ENCODE assay signal across 2 cellular contexts in the genomic region with DNA sequence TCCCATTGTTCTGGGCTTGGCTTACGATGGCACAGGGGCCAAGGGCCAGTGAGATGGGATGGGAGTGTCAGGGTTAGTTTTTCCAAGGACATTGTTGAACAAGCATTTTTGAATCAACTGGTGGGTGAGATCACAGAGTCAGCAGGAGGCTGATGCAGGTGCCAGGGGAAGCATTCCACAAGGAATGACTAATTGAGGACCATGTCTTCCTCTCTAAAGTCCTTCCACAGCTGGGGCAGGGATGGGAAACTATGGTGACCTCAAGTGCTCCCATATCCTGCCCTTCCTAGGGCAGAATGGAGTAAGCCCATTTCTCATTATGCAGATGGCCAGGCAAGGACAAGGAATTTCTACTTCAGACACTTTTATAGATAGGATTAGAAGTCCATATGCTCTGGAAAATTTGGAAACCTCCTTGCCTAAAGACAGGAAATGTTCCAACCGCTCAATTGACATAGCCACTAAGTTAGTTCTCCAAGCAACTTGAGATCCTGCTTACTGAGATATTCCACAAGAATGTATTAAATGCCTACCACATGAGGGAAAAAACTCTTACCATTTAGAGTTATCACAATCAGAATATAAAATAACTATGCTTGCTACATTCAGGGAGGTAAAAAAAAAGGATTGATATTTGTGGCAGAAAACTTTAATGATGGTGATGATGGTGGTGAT.
TF ChIP-seq lines count a peak whose summit lies in the region.

No MANE protein-coding gene starts in this region.

TF ChIP-seq in liver, 16 proteins besides CTCF, POLR2A, EP300 and RAD21:
- peak; percentile 23 for TF ChIP-seq NR2F2 (IDR thresholded peaks at IDR 0.05)
- TF ChIP-seq, protein P1, sequence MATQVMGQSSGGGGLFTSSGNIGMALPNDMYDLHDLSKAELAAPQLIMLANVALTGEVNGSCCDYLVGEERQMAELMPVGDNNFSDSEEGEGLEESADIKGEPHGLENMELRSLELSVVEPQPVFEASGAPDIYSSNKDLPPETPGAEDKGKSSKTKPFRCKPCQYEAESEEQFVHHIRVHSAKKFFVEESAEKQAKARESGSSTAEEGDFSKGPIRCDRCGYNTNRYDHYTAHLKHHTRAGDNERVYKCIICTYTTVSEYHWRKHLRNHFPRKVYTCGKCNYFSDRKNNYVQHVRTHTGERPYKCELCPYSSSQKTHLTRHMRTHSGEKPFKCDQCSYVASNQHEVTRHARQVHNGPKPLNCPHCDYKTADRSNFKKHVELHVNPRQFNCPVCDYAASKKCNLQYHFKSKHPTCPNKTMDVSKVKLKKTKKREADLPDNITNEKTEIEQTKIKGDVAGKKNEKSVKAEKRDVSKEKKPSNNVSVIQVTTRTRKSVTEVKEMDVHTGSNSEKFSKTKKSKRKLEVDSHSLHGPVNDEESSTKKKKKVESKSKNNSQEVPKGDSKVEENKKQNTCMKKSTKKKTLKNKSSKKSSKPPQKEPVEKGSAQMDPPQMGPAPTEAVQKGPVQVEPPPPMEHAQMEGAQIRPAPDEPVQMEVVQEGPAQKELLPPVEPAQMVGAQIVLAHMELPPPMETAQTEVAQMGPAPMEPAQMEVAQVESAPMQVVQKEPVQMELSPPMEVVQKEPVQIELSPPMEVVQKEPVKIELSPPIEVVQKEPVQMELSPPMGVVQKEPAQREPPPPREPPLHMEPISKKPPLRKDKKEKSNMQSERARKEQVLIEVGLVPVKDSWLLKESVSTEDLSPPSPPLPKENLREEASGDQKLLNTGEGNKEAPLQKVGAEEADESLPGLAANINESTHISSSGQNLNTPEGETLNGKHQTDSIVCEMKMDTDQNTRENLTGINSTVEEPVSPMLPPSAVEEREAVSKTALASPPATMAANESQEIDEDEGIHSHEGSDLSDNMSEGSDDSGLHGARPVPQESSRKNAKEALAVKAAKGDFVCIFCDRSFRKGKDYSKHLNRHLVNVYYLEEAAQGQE (IDR thresholded peaks at IDR 0.05), result no peak

TF ChIP-seq in HepG2, 621 proteins besides CTCF, POLR2A, EP300 and RAD21:
- TF ChIP-seq ZNF724P (CRISPR knock-in tag; IDR thresholded peaks at IDR 0.05; ENCODE audit: borderline replicate concordance) (no peak), ZFP1 (CRISPR knock-in tag; IDR thresholded peaks at IDR 0.05) (no peak), ZBTB7A (CRISPR knock-in tag; IDR thresholded peaks at IDR 0.05) (no peak), THYN1 (CRISPR knock-in tag; IDR thresholded peaks at IDR 0.05; ENCODE audit: borderline replicate concordance, low read depth) (no peak), PHB2 (IDR thresholded peaks at IDR 0.05; ENCODE audit: partially characterized antibody) (no peak), HDAC2 (CRISPR knock-in tag; IDR thresholded peaks at IDR 0.05) (no peak), BRCA1 (CRISPR knock-in tag; IDR thresholded peaks at IDR 0.05) (no peak), ZEB1 (IDR thresholded peaks at IDR 0.05; ENCODE audit: insufficient replicate concordance, low read depth) (no peak), ZFP36L2 (CRISPR knock-in tag; IDR thresholded peaks at IDR 0.05) (no peak), JUND (CRISPR knock-in tag; IDR thresholded peaks at IDR 0.05) (no peak)
- TF ChIP-seq, protein P2, sequence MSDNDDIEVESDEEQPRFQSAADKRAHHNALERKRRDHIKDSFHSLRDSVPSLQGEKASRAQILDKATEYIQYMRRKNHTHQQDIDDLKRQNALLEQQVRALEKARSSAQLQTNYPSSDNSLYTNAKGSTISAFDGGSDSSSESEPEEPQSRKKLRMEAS (IDR thresholded peaks at IDR 0.05), result no peak
- TF ChIP-seq, protein P3, sequence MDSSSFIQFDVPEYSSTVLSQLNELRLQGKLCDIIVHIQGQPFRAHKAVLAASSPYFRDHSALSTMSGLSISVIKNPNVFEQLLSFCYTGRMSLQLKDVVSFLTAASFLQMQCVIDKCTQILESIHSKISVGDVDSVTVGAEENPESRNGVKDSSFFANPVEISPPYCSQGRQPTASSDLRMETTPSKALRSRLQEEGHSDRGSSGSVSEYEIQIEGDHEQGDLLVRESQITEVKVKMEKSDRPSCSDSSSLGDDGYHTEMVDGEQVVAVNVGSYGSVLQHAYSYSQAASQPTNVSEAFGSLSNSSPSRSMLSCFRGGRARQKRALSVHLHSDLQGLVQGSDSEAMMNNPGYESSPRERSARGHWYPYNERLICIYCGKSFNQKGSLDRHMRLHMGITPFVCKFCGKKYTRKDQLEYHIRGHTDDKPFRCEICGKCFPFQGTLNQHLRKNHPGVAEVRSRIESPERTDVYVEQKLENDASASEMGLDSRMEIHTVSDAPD (CRISPR knock-in tag; IDR thresholded peaks at IDR 0.05), result no peak
- TF ChIP-seq, protein P4, sequence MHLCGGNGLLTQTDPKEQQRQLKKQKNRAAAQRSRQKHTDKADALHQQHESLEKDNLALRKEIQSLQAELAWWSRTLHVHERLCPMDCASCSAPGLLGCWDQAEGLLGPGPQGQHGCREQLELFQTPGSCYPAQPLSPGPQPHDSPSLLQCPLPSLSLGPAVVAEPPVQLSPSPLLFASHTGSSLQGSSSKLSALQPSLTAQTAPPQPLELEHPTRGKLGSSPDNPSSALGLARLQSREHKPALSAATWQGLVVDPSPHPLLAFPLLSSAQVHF (CRISPR knock-in tag; IDR thresholded peaks at IDR 0.05), result no peak
- TF ChIP-seq, protein P5, sequence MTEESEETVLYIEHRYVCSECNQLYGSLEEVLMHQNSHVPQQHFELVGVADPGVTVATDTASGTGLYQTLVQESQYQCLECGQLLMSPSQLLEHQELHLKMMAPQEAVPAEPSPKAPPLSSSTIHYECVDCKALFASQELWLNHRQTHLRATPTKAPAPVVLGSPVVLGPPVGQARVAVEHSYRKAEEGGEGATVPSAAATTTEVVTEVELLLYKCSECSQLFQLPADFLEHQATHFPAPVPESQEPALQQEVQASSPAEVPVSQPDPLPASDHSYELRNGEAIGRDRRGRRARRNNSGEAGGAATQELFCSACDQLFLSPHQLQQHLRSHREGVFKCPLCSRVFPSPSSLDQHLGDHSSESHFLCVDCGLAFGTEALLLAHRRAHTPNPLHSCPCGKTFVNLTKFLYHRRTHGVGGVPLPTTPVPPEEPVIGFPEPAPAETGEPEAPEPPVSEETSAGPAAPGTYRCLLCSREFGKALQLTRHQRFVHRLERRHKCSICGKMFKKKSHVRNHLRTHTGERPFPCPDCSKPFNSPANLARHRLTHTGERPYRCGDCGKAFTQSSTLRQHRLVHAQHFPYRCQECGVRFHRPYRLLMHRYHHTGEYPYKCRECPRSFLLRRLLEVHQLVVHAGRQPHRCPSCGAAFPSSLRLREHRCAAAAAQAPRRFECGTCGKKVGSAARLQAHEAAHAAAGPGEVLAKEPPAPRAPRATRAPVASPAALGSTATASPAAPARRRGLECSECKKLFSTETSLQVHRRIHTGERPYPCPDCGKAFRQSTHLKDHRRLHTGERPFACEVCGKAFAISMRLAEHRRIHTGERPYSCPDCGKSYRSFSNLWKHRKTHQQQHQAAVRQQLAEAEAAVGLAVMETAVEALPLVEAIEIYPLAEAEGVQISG (CRISPR knock-in tag; IDR thresholded peaks at IDR 0.05), result no peak
